Comparison of ENCODE assay signal across 8 cellular contexts in the genomic region with DNA sequence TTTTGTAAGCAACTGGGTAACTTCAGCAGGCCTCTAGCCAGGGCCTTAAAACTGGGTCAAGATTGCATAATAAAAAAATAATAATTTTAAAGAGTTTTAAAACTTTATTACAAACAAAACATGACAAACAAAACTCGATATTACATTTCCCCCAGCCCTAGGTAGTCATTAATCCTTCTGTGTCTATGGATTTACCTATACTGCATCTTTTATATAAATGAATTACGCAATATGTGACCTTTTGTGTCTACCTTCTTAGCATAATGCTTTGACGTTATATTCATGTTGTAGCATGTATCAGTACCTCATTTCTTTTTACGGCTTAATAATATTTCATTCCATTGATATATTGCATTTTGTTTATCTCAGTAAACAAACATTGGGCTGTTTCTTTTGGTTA.
"Had no signal": no experiment of that assay in that cellular context is flagged by ENCODE, and none has a peak within 500 bp of the region (broad histone marks: within the 10 kb centered on the region; RNA-seq: fewer than 3 reads in every experiment).

No MANE protein-coding gene starts in this region.

- H3K4me3 ChIP-seq: GM12878 had no signal

- DNase-seq: GDM1, GF-D8 had no signal

- ATAC-seq: GM12878 had no signal

- FAIRE-seq: G401.6, GM12878, GM12891, GM12892, GM18507, GM19239 had no signal
